In the genomic region with DNA sequence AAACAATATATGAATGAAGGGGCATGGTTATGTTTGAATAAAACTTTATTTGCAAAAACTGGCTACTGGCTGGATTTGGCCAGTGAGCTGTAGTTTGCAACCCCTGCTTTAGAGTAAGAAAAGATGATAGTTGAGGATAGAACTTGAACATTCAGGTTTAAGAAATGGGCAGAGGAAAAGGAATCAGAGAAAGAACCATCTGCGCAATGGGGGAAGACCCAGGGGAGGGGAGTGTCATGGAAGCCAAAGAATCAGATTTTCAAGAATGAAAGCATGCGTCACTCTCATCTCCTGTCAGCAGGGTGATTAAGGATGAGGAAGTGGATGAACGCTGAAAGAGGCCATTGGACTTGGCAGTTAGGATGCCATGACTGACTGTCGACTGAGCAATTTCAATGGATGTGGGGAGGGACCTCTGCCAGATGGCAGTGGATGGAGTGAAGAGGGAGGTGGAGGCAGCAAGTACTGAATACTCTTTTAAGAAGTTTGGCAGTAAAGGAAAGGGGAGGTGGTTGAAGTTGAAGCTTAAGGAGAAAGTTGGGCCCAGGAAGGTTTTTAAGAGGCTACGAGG, we compare ENCODE assay signal across 23 cellular contexts. TPM values are rescaled to one million over a fixed set of nuclear protein-coding genes. Genes with fewer than 3 reads are reported as not detected.
A peak's percentile ranks its signal among the peaks of the same experiment; 100 is the strongest.
DNase-seq lines count a peak whose midpoint lies in the region; ATAC-seq, FAIRE-seq and TF ChIP-seq lines count a peak whose summit lies in the region.
"Had no signal": no experiment of that assay in that cellular context is flagged by ENCODE, and none has a peak within 500 bp of the region (broad histone marks: within the 10 kb centered on the region; RNA-seq: fewer than 3 reads in every experiment).

No MANE protein-coding gene starts in this region.

- no peaks in the 10 kb centered on the region for H3K79me2 ChIP-seq in K562 (ENCODE audit: control insufficient read depth, insufficient read depth, low read length)

- ATAC-seq in K562 (no peak), HG03354 (IDR thresholded peaks at IDR 0.05; ENCODE audit: poor library complexity, severe bottlenecking, unreplicated experiment) (no peak)
- ATAC-seq: GM12878, GM23338 had no signal

- TF ChIP-seq EP300 in K562 (IDR thresholded peaks at IDR 0.05; ENCODE audit: low read length) = no peak

- WGBS in K562 (ENCODE audit: insufficient coverage, low coverage, missing lambda C conversion rate) = 0% methylated on average over 4 of the region's 5 CpGs

- TF ChIP-seq RAD21 in K562 (CRISPR knock-in tag; conservative IDR thresholded peaks at IDR 0.05 in 1 of 2, IDR thresholded peaks at IDR 0.05 in 1 of 2) = no peak

- no peak for TF ChIP-seq CTCF in K562 (IDR thresholded peaks at IDR 0.05 in 2 of 3, conservative IDR thresholded peaks at IDR 0.05 in 1 of 3; ENCODE audit: insufficient read depth in 2 of 3, low read depth in 1 of 3, low read length in 3 of 3)

- no peaks in the 10 kb centered on the region for H3K36me3 ChIP-seq in K562 (ENCODE audit: control insufficient read depth, insufficient read depth, low read length)
- H3K36me3 ChIP-seq: BE2C; BLaER1 treated with 17β-estradiol and CSF1 and Interleukin-3, amounts not matched to agents 10 nM and 100 nM; HAP-1 had no signal

- DNase-seq in Ammon's horn (ENCODE audit: low spot score) (peak; percentile 54), OCI-M1 (lab: John Stamatoyannopoulos, UW) (peak; percentile 40), K562 (ENCODE audit: extremely low read depth in 1 of 4, low spot score in 3 of 4) (no peak), midbrain (lab: John Stamatoyannopoulos, UW) (peak; percentile 34), NOMO-1 (lab: John Stamatoyannopoulos, UW; ENCODE audit: unreplicated experiment in 2 of 2) (no peak), cardiac septum (ENCODE audit: low spot score) (no peak)
- DNase-seq in effector CD8-positive, alpha-beta T cell (lab: John Stamatoyannopoulos, UW) = no peak
- DNase-seq: BE2C; CD4-positive, alpha-beta T cell; CD8-positive, alpha-beta memory T cell; DMS 273 treated with DMSO at 0.1 percent for 48 hours; DMS79; EL; GDM1 had no signal

- H3K4me1 ChIP-seq in K562 (replicated peaks in 1 of 2; ENCODE audit: control insufficient read depth in 2 of 2, insufficient read depth in 2 of 2, low read length in 2 of 2) = no peaks in the 10 kb centered on the region
- H3K4me1 ChIP-seq: BLaER1 treated with 17β-estradiol and CSF1 and Interleukin-3, amounts not matched to agents 10 nM and 100 nM had no signal

- H2AFZ ChIP-seq in K562 (ENCODE audit: low read depth, low read length) = no peak overlapping the region
- H2AFZ ChIP-seq: GM23338 had no signal

- no peak overlapping the region for H3K9ac ChIP-seq in K562 (ENCODE audit: insufficient read depth in 1 of 2, low read depth in 2 of 2, low read length in 2 of 2)
- H3K9ac ChIP-seq: BLaER1 treated with 17β-estradiol and CSF1 and Interleukin-3, amounts not matched to agents 10 nM and 100 nM had no signal

- in situ Hi-C loops in K562 (cut with MboI) = no loop called here

- no peak overlapping the region for H3K4me2 ChIP-seq in K562 (ENCODE audit: insufficient read depth, low read length)
- H3K4me2 ChIP-seq: BLaER1 treated with 17β-estradiol and CSF1 and Interleukin-3, amounts not matched to agents 10 nM and 100 nM; GM23338 had no signal

- no peaks in the 10 kb centered on the region for H3K27me3 ChIP-seq in K562 (ENCODE audit: control insufficient read depth in 2 of 2, insufficient read depth in 2 of 2, low read length in 2 of 2)
- H3K27me3 ChIP-seq: BE2C; BLaER1 treated with 17β-estradiol and CSF1 and Interleukin-3, amounts not matched to agents 10 nM and 100 nM had no signal

- POLR2A ChIA-PET in K562 (lab: Yijun Ruan, JAX) = no interaction called here

- no peak overlapping the region for H3K4me3 ChIP-seq in K562
- H3K4me3 ChIP-seq: BLaER1 treated with 17β-estradiol and CSF1 and Interleukin-3, amounts not matched to agents 10 nM and 100 nM; GM12878; GM23338; HAP-1 had no signal

- no peaks in the 10 kb centered on the region for H4K20me1 ChIP-seq in K562 (replicated peaks; ENCODE audit: control insufficient read depth, insufficient read depth, low read length)
- H4K20me1 ChIP-seq: BLaER1 treated with 17β-estradiol and CSF1 and Interleukin-3, amounts not matched to agents 10 nM and 100 nM had no signal

- no peak for FAIRE-seq in K562 (lab: Jason Lieb, UNC)
- FAIRE-seq: A204.1, D721Med, GM12878 had no signal

- no peak overlapping the region for H3K27ac ChIP-seq in K562 (ENCODE audit: extremely low read depth, low read depth, low read length)
- H3K27ac ChIP-seq: 22Rv1; BLaER1 treated with 17β-estradiol and CSF1 and Interleukin-3, amounts not matched to agents 10 nM and 100 nM had no signal

- CTCF ChIA-PET in K562 (lab: Yijun Ruan, JAX; ENCODE audit: low intra/inter-chr PET ratio) = no interaction called here

- no peak for TF ChIP-seq POLR2A in K562 (conservative IDR thresholded peaks at IDR 0.05)

- H3K9me1 ChIP-seq in K562 (ENCODE audit: control insufficient read depth, insufficient read depth, low read length) = no peaks in the 10 kb centered on the region

- no peaks in the 10 kb centered on the region for H3K9me3 ChIP-seq in K562 (replicated peaks; ENCODE audit: control insufficient read depth, insufficient read depth, low read depth, low read length)
- H3K9me3 ChIP-seq: BE2C, HAP-1 had no signal

- intact Hi-C loops in K562 (cut with micrococcal nuclease) (no loop called here), cardiac septum (cut with DNase I) (no loop called here)

- BruUV-seq in K562 (replicated peaks; lab: Mats Ljungman, UMichigan) = no TSS peak

TF ChIP-seq in K562, 482 proteins besides CTCF, POLR2A, EP300 and RAD21:
- TF ChIP-seq NONO (IDR thresholded peaks at IDR 0.05; ENCODE audit: low read depth in 2 of 2, low read length in 1 of 2) (no peak), HNRNPLL (IDR thresholded peaks at IDR 0.05; ENCODE audit: low read depth, low read length, poor library complexity, severe bottlenecking) (no peak), MTA3 (IDR thresholded peaks at IDR 0.05; ENCODE audit: borderline replicate concordance) (no peak), HMGN3 (IDR thresholded peaks at IDR 0.05; ENCODE audit: borderline replicate concordance, extremely low read depth, insufficient read length, low read depth, low read length) (no peak), ZFPM2 (CRISPR knock-in tag; IDR thresholded peaks at IDR 0.05) (no peak), MEIS2 (IDR thresholded peaks at IDR 0.05; ENCODE audit: partially characterized antibody) (peak; percentile 39), NR1H2 (CRISPR knock-in tag; IDR thresholded peaks at IDR 0.05) (no peak), ZNF184 (CRISPR knock-in tag; IDR thresholded peaks at IDR 0.05) (peak; percentile 97), NRF1 (conservative IDR thresholded peaks at IDR 0.05 in 1 of 2, IDR thresholded peaks at IDR 0.05 in 1 of 2) (no peak), SPI1 (IDR thresholded peaks at IDR 0.05; ENCODE audit: borderline replicate concordance, low read depth, low read length) (peak; percentile 41; the same call in 1 of the 2 replicates), ZNF507 (tag; conservative IDR thresholded peaks at IDR 0.05) (no peak), ZNF12 (CRISPR knock-in tag; IDR thresholded peaks at IDR 0.05) (no peak)
- TF ChIP-seq, protein P1, sequence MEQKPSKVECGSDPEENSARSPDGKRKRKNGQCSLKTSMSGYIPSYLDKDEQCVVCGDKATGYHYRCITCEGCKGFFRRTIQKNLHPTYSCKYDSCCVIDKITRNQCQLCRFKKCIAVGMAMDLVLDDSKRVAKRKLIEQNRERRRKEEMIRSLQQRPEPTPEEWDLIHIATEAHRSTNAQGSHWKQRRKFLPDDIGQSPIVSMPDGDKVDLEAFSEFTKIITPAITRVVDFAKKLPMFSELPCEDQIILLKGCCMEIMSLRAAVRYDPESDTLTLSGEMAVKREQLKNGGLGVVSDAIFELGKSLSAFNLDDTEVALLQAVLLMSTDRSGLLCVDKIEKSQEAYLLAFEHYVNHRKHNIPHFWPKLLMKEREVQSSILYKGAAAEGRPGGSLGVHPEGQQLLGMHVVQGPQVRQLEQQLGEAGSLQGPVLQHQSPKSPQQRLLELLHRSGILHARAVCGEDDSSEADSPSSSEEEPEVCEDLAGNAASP (IDR thresholded peaks at IDR 0.05) = no peak
- TF ChIP-seq, protein P2, sequence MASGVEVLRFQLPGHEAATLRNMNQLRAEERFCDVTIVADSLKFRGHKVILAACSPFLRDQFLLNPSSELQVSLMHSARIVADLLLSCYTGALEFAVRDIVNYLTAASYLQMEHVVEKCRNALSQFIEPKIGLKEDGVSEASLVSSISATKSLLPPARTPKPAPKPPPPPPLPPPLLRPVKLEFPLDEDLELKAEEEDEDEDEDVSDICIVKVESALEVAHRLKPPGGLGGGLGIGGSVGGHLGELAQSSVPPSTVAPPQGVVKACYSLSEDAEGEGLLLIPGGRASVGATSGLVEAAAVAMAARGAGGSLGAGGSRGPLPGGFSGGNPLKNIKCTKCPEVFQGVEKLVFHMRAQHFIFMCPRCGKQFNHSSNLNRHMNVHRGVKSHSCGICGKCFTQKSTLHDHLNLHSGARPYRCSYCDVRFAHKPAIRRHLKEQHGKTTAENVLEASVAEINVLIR (CRISPR knock-in tag; IDR thresholded peaks at IDR 0.05) = no peak

RNA-seq across cellular contexts. Expression of a gene that starts 21.2 kb away (rescaled TPM):
- not detected in 2 replicates for total RNA-seq in K562 (2011; cell fraction: chromatin; rRNA removed; ENCODE audit: low replicate concordance)
- total RNA-seq in K562 (2011; cell fraction: nucleolus; rRNA removed) = not detected in 2 replicates
- under 0.01 TPM in 1 of 2 replicates, not detected in the other for total RNA-seq in K562 (2011; cell fraction: nucleoplasm; rRNA removed)
- not detected in 2 replicates for total RNA-seq in K562 (2014; rRNA removed)
- not detected in 2 replicates for total RNA-seq in K562 (2014; rRNA removed; fragmentation: Illumina TruSeq; extraction: Trizol)
- total RNA-seq in K562 (2015; rRNA removed; fragmentation: Illumina TruSeq; extraction: Trizol) = under 0.01 and 0.11 TPM in 2 replicates
- 0.13 TPM in 1 of 2 replicates, not detected in the other for total RNA-seq in K562 (2021)
- polyA plus RNA-seq in K562 (2011; rRNA removed) = under 0.01 TPM in 1 of 2 replicates, not detected in the other
- polyA plus RNA-seq in K562 (2011; cell fraction: cytosol; rRNA removed) = under 0.01 TPM in 1 of 2 replicates, not detected in the other
- under 0.01 TPM in 2 replicates for polyA plus RNA-seq in K562 (2011; cell fraction: nucleus; rRNA removed)
- 0.07 TPM in 1 of 2 replicates, not detected in the other for polyA plus RNA-seq in K562 (2012)
- not detected in 2 replicates for polyA plus RNA-seq in K562 (2014; fragmentation: Illumina TruSeq; extraction: Trizol)
- polyA plus RNA-seq in K562 (2014; fragmentation: Nextera tagmentation; extraction: Ambion mirVana) = not detected
- polyA plus RNA-seq in K562 (2014; rRNA removed) = not detected in 2 replicates
- 0.15 and 0.49 TPM in 2 replicates for polyA minus RNA-seq in K562 (2011; rRNA and poly(A)+ RNA removed)
- not detected in 2 replicates for polyA minus RNA-seq in K562 (2011; cell fraction: cytosol; rRNA and poly(A)+ RNA removed)
- under 0.01 TPM in 1 of 2 replicates, not detected in the other for polyA minus RNA-seq in K562 (2011; cell fraction: nucleus; rRNA and poly(A)+ RNA removed)
- 9.2 TPM for total RNA-seq in cardiac septum
- total RNA-seq: CD4-positive, alpha-beta T cell; CD8-positive, alpha-beta memory T cell; GM12878 had no signal
- polyA plus RNA-seq: CD14-positive monocyte; CD8-positive, alpha-beta memory T cell had no signal

Comparison
In these comparisons a context has a peak if more than half of its experiments do, and no peak if none do; other contexts are left out.
1. DNase-seq: peak in Ammon's horn (single experiment), OCI-M1 (single experiment) and midbrain (single experiment); none in K562 (0 of 4), NOMO-1 (0 of 2), cardiac septum (single experiment) and effector CD8-positive, alpha-beta T cell (single experiment).